22 cellular contexts compared by ENCODE assay signal in genomic region chr6:74170118-74170517, GRCh38.
DNase-seq lines count a peak whose midpoint lies in the region; ATAC-seq, FAIRE-seq and TF ChIP-seq lines count a peak whose summit lies in the region.
"Had no signal": no experiment of that assay in that cellular context is flagged by ENCODE, and none has a peak within 500 bp of the region (broad histone marks: within the 10 kb centered on the region; RNA-seq: fewer than 3 reads in every experiment).

No MANE protein-coding gene starts in this region.

- no peak overlapping the region; the same call in 1 of the 2 replicates for H3K27ac Mint-ChIP-seq in HFFc6
- peak overlapping the region; percentile 30 for H3K27ac Mint-ChIP-seq in mesothelial cell of epicardium
- H3K27ac Mint-ChIP-seq: activated B cell treated with CpG ODN at 0.5 μM for 24 hours; activated naive CD4-positive, alpha-beta T cell treated with anti-CD3 and anti-CD28 coated beads, Interleukin-2, amount 50 U/mL, for 72 hours; dendritic cell treated with granulocyte-macrophage colony-stimulating factor and Interleukin-4, amounts not matched to agents 40 ng/mL and 50 ng/mL, for 4 days; T-helper 2 cell treated with Interferon-gamma antibody and Interleukin-4, amounts not matched to agents 5 μg/mL and 100 μg/mL, for 36 hours had no signal

- DNase-seq in AG04450 (ENCODE audit: low read depth, low spot score): peak; percentile 98
- DNase-seq in HFFc6: peak; percentile 66
- peak; percentile 44 for DNase-seq in choroid plexus epithelial cell (ENCODE audit: low read depth)
- DNase-seq in mesothelial cell of epicardium (ENCODE audit: low spot score in 2 of 2, unreplicated experiment in 2 of 2): no peak
- DNase-seq in small intestine: no peak
- no peak for DNase-seq in head of caudate nucleus
- no peak for DNase-seq in germinal center (ENCODE audit: low spot score)
- DNase-seq: activated B cell treated with CpG ODN at 0.5 μM for 24 hours; activated CD8-positive, alpha-beta memory T cell treated with anti-CD3 and anti-CD28 coated beads for 24 hours; DND-41; erythroblast; Kasumi-1; mesendoderm; NCI-H1436; NCI-H2171; NCI-H748 treated with DMSO at 0.1 percent for 48 hours; OCI-M1 had no signal

- no peak overlapping the region for H3K4me3 Mint-ChIP-seq in HFFc6
- H3K4me3 Mint-ChIP-seq in mesothelial cell of epicardium: no peak overlapping the region
- H3K4me3 Mint-ChIP-seq: activated B cell treated with CpG ODN at 0.5 μM for 24 hours; dendritic cell treated with granulocyte-macrophage colony-stimulating factor and Interleukin-4, amounts not matched to agents 40 ng/mL and 50 ng/mL, for 4 days; T-helper 2 cell treated with Interferon-gamma antibody and Interleukin-4, amounts not matched to agents 5 μg/mL and 100 μg/mL, for 36 hours had no signal

- WGBS in small intestine, 3 donors: 41 to 56% (median 53%) methylated on average over 2 of the region's 2 CpGs

- H3K27me3 Mint-ChIP-seq in HFFc6 (ENCODE audit: insufficient read depth): no peaks in the 10 kb centered on the region
- no peaks in the 10 kb centered on the region for H3K27me3 Mint-ChIP-seq in mesothelial cell of epicardium (ENCODE audit: low read depth)
- H3K27me3 Mint-ChIP-seq: activated B cell treated with CpG ODN at 0.5 μM for 24 hours; dendritic cell treated with granulocyte-macrophage colony-stimulating factor and Interleukin-4, amounts not matched to agents 40 ng/mL and 50 ng/mL, for 4 days had no signal

- H3K9me3 ChIP-seq in AG04450 (ENCODE audit: control insufficient read depth, insufficient read depth, low read length): no peaks in the 10 kb centered on the region
- H3K9me3 ChIP-seq in small intestine (ENCODE audit: control insufficient read depth, low read depth): no peaks in the 10 kb centered on the region

- H3K27ac ChIP-seq in AG04450 (ENCODE audit: low read depth, low read length) (no peak overlapping the region), small intestine (ENCODE audit: low read depth in 1 of 2, low read length in 1 of 2) (no peak overlapping the region)

- no peaks in the 10 kb centered on the region for H3K4me1 ChIP-seq in small intestine (ENCODE audit: control insufficient read depth in 2 of 2, insufficient read depth in 1 of 2, low read depth in 1 of 2, low read length in 1 of 2)

- CTCF ChIA-PET in AG04450 (lab: Charles Lee): interaction anchor here (0.8 to 2.7 kb wide), 6 partner anchors 10 to 1039 kb away, joined by 3 to 7 read pairs (median 6); no protein-coding TSS in a partner anchor

- POLR2A ChIA-PET in AG04450 (lab: Yijun Ruan, JAX): interaction anchor here (1.1 to 1.7 kb wide), 4 partner anchors 19 to 1039 kb away, joined by 3 to 8 read pairs (median 4); partner anchors contain the start of gene COL12A1

- H3K4me1 Mint-ChIP-seq in HFFc6 (ENCODE audit: low read depth): no peaks in the 10 kb centered on the region
- H3K4me1 Mint-ChIP-seq in mesothelial cell of epicardium: no peaks in the 10 kb centered on the region
- H3K4me1 Mint-ChIP-seq: activated B cell treated with CpG ODN at 0.5 μM for 24 hours had no signal

- H3K27me3 ChIP-seq in AG04450 (ENCODE audit: control insufficient read depth, insufficient read depth, low read length) (no peaks in the 10 kb centered on the region), small intestine (ENCODE audit: control insufficient read depth in 2 of 2, insufficient read depth in 2 of 2, low read length in 2 of 2) (no peaks in the 10 kb centered on the region)

- no peak for TF ChIP-seq CTCF in AG04450 (IDR thresholded peaks at IDR 0.05; ENCODE audit: low read depth, low read length)
- no peak for TF ChIP-seq CTCF in HFFc6 (IDR thresholded peaks at IDR 0.05)
- no peak for TF ChIP-seq CTCF in choroid plexus epithelial cell (conservative IDR thresholded peaks at IDR 0.05; ENCODE audit: low read depth, low read length)
- TF ChIP-seq CTCF in mesothelial cell of epicardium (IDR thresholded peaks at IDR 0.05; ENCODE audit: unreplicated experiment): no peak

- no peaks in the 10 kb centered on the region for H3K36me3 Mint-ChIP-seq in HFFc6 (ENCODE audit: low read depth)
- H3K36me3 Mint-ChIP-seq in mesothelial cell of epicardium: no peaks in the 10 kb centered on the region
- H3K36me3 Mint-ChIP-seq: activated naive CD4-positive, alpha-beta T cell treated with anti-CD3 and anti-CD28 coated beads, Interleukin-2, amount 50 U/mL, for 72 hours had no signal

- H3K9me3 Mint-ChIP-seq in HFFc6 (no peaks in the 10 kb centered on the region), mesothelial cell of epicardium (no peaks in the 10 kb centered on the region)
- H3K9me3 Mint-ChIP-seq: activated B cell treated with CpG ODN at 0.5 μM for 24 hours; dendritic cell treated with granulocyte-macrophage colony-stimulating factor and Interleukin-4, amounts not matched to agents 40 ng/mL and 50 ng/mL, for 4 days; T-helper 2 cell treated with Interferon-gamma antibody and Interleukin-4, amounts not matched to agents 5 μg/mL and 100 μg/mL, for 36 hours had no signal

- no peak for ATAC-seq in HG03457 (IDR thresholded peaks at IDR 0.05; ENCODE audit: unreplicated experiment)
- ATAC-seq: activated naive CD4-positive, alpha-beta T cell treated with anti-CD3 and anti-CD28 coated beads, Interleukin-2, amount 50 U/mL, for 72 hours had no signal

- H3K36me3 ChIP-seq in small intestine (ENCODE audit: control insufficient read depth in 2 of 2, insufficient read depth in 2 of 2, low read length in 2 of 2): no peaks in the 10 kb centered on the region

- no peak for FAIRE-seq in small intestine (lab: Jason Lieb, UNC)
- FAIRE-seq: kidney had no signal

- H3K4me3 ChIP-seq in AG04450 (ENCODE audit: low read depth, low read length): no peak overlapping the region
- H3K4me3 ChIP-seq in choroid plexus epithelial cell (ENCODE audit: low read depth, low read length): no peak overlapping the region
- H3K4me3 ChIP-seq in small intestine (ENCODE audit: low read depth in 1 of 2, low read length in 2 of 2): no peak overlapping the region

- intact Hi-C loops in head of caudate nucleus (cut with DNase I): no loop called here

Comparison
In these comparisons a context has a peak if more than half of its experiments do, and no peak if none do; other contexts are left out.
1. DNase-seq: peak in AG04450 (single experiment), HFFc6 (single experiment) and choroid plexus epithelial cell (single experiment); none in mesothelial cell of epicardium (0 of 2), small intestine (single experiment), head of caudate nucleus (0 of 42) and germinal center (single experiment).